20 cellular contexts compared by ENCODE assay signal in genomic region chr11:124297921-124298320, GRCh38. TPM values are rescaled to one million over a fixed set of nuclear protein-coding genes. Genes with fewer than 3 reads are reported as not detected.
"Had no signal": no experiment of that assay in that cellular context is flagged by ENCODE, and none has a peak within 500 bp of the region (broad histone marks: within the 10 kb centered on the region; RNA-seq: fewer than 3 reads in every experiment).

No MANE protein-coding gene starts in this region.

- H3K27me3 ChIP-seq: cardiac muscle cell, left lung, neural progenitor cell, thyroid gland had no signal

- DNase-seq: activated CD4-positive, alpha-beta T cell treated with anti-CD3 and anti-CD28 coated beads, Interleukin-2, amount 50 U/mL, for 1 hour; activated naive CD4-positive, alpha-beta T cell; activated naive CD8-positive, alpha-beta T cell treated with anti-CD3 and anti-CD28 coated beads, Interleukin-2, amount 10 ng/mL, durations not matched to agents 7 days and 5 days; activated T-cell treated with anti-CD3 and anti-CD28 coated beads for 4 hours; anterior cingulate cortex; erythroblast; glutamatergic neuron; hypothalamus; kidney; left lung; naive B cell; thyroid gland had no signal

- H3K36me3 ChIP-seq: cardiac muscle cell, left lung, neural progenitor cell, thyroid gland had no signal

- H3K9ac ChIP-seq: neural progenitor cell had no signal

- ATAC-seq: left lung; sciatic nerve; stimulated activated effector memory CD8-positive, alpha-beta T cell treated with anti-CD3 and anti-CD28 coated beads, Interleukin-12 subunit alpha, Interleukin-12 subunit beta, amount 100 ng/mL, for 72 hours had no signal

- H3K4me2 ChIP-seq: neural progenitor cell had no signal

- H3K27ac ChIP-seq: cardiac muscle cell, left lung, neural progenitor cell, thyroid gland had no signal

- H3K4me3 ChIP-seq: cardiac muscle cell, left lung, neural progenitor cell, thyroid gland had no signal

- H3K9me3 ChIP-seq: left lung, thyroid gland had no signal

- H2AFZ ChIP-seq: neural progenitor cell had no signal

- H3K4me1 ChIP-seq: left lung, neural progenitor cell, thyroid gland had no signal

RNA-seq across cellular contexts. Expression of gene OR8D1, which starts 15.8 kb away (rescaled TPM):
- total RNA-seq: activated CD8-positive, alpha-beta memory T cell treated with anti-CD3 and anti-CD28 coated beads for 36 hours; activated naive CD8-positive, alpha-beta T cell treated with anti-CD3 and anti-CD28 coated beads, Interleukin-2, amount 10 ng/mL, durations not matched to agents 7 days and 5 days; cardiac muscle cell; kidney; left lung; osteocyte; sciatic nerve; thyroid gland; urinary bladder had no signal
- polyA plus RNA-seq: cardiac muscle cell, urinary bladder had no signal

RNA-seq across cellular contexts. Expression of gene OR8D2, which starts 22.1 kb away (rescaled TPM):
- total RNA-seq: activated CD8-positive, alpha-beta memory T cell treated with anti-CD3 and anti-CD28 coated beads for 36 hours; activated naive CD8-positive, alpha-beta T cell treated with anti-CD3 and anti-CD28 coated beads, Interleukin-2, amount 10 ng/mL, durations not matched to agents 7 days and 5 days; cardiac muscle cell; kidney; left lung; mononuclear cell; osteocyte; sciatic nerve; thyroid gland; urinary bladder had no signal
- polyA plus RNA-seq: cardiac muscle cell, urinary bladder had no signal

RNA-seq across cellular contexts. Expression of gene OR8G5, which starts 41.7 kb away (rescaled TPM):
- total RNA-seq: activated CD8-positive, alpha-beta memory T cell treated with anti-CD3 and anti-CD28 coated beads for 36 hours; activated naive CD8-positive, alpha-beta T cell treated with anti-CD3 and anti-CD28 coated beads, Interleukin-2, amount 10 ng/mL, durations not matched to agents 7 days and 5 days; cardiac muscle cell; kidney; left lung; mononuclear cell; osteocyte; sciatic nerve; thyroid gland; urinary bladder had no signal
- polyA plus RNA-seq: cardiac muscle cell, urinary bladder had no signal

RNA-seq across cellular contexts. Expression of gene OR8G1, which starts 57.0 kb away (rescaled TPM):
- total RNA-seq: activated CD8-positive, alpha-beta memory T cell treated with anti-CD3 and anti-CD28 coated beads for 36 hours; activated naive CD8-positive, alpha-beta T cell treated with anti-CD3 and anti-CD28 coated beads, Interleukin-2, amount 10 ng/mL, durations not matched to agents 7 days and 5 days; cardiac muscle cell; kidney; left lung; osteocyte; sciatic nerve; thyroid gland; urinary bladder had no signal
- polyA plus RNA-seq: cardiac muscle cell, urinary bladder had no signal
